Comparison of ENCODE assay signal across 10 cellular contexts in the genomic region with DNA sequence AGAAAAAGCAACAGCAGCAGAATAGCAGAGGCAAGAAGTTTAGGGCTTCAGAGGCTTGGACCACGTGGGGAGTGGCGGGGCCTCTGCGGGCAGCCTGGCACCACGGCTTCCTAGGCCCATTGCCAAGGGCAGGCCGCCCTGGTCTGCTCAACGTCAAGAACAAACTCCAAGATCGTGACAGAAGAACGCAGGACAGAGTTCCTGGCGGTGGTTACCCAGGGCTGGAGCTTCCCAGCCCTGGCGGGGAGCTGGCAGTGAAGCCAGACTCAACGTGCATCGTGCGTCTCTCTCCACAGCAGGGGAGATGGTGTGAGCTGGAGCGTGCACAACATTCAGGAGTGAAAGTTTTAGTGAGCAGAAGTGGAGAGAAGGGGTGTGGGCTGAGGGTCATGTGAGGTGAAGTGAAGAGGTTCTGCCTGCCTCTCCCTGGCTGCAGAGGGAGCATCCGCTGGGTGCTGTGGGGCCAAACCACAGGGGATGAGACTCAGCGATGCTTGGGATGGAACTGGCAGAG. TPM values are rescaled to one million over a fixed set of nuclear protein-coding genes. Genes with fewer than 3 reads are reported as not detected.
DNase-seq lines count a peak whose midpoint lies in the region; ATAC-seq and TF ChIP-seq lines count a peak whose summit lies in the region.
"Had no signal": no experiment of that assay in that cellular context is flagged by ENCODE, and none has a peak within 500 bp of the region (broad histone marks: within the 10 kb centered on the region; RNA-seq: fewer than 3 reads in every experiment).

No MANE protein-coding gene starts in this region.

- H3K36me3 ChIP-seq in thoracic aorta (no peaks in the 10 kb centered on the region), WERI-Rb-1 (no peaks in the 10 kb centered on the region)

- no peaks in the 10 kb centered on the region for H3K36me3 Mint-ChIP-seq in MCF 10A (ENCODE audit: insufficient read depth, unreplicated experiment)
- H3K36me3 Mint-ChIP-seq in activated CD4-positive, alpha-beta T cell treated with anti-CD3 and anti-CD28 coated beads for 36 hours (ENCODE audit: low read depth), result no peaks in the 10 kb centered on the region
- H3K36me3 Mint-ChIP-seq: activated naive CD4-positive, alpha-beta T cell treated with anti-CD3 and anti-CD28 coated beads, Interleukin-2, amount 10 ng/mL, durations not matched to agents 7 days and 5 days had no signal

- H3K27ac ChIP-seq in thoracic aorta, result no peak overlapping the region
- no peak overlapping the region for H3K27ac ChIP-seq in WERI-Rb-1
- H3K27ac ChIP-seq: HL-60 had no signal

- CTCF ChIA-PET in MCF 10A (lab: Yijun Ruan, JAX), result no interaction called here
- CTCF ChIA-PET in activated CD4-positive, alpha-beta T cell treated with anti-CD3 and anti-CD28 coated beads for 36 hours (lab: Charles Lee), result no interaction called here

- peaks cover 4% of the 10 kb centered on the region for H3K4me1 Mint-ChIP-seq in MCF 10A (ENCODE audit: insufficient read depth, unreplicated experiment)
- no peaks in the 10 kb centered on the region for H3K4me1 Mint-ChIP-seq in activated CD4-positive, alpha-beta T cell treated with anti-CD3 and anti-CD28 coated beads for 36 hours

- intact Hi-C loops in left colon (cut with DNase I, micrococcal nuclease) (loop anchor here in 1 of 2 donors (10.0 kb wide), 1 partner anchor 278 kb away; no protein-coding TSS in a partner anchor), MCF 10A (cut with micrococcal nuclease) (no loop called here)
- intact Hi-C loops in activated CD4-positive, alpha-beta T cell treated with anti-CD3 and anti-CD28 coated beads for 36 hours (cut with DNase I, micrococcal nuclease), result no loop called here

- no peaks in the 10 kb centered on the region for H3K9me3 Mint-ChIP-seq in MCF 10A (ENCODE audit: unreplicated experiment)
- H3K9me3 Mint-ChIP-seq in activated CD4-positive, alpha-beta T cell treated with anti-CD3 and anti-CD28 coated beads for 36 hours (ENCODE audit: low read depth), result no peaks in the 10 kb centered on the region
- H3K9me3 Mint-ChIP-seq: activated naive CD4-positive, alpha-beta T cell treated with anti-CD3 and anti-CD28 coated beads, Interleukin-2, amount 10 ng/mL, durations not matched to agents 7 days and 5 days had no signal

- no peaks in the 10 kb centered on the region for H3K9me3 ChIP-seq in thoracic aorta
- no peaks in the 10 kb centered on the region for H3K9me3 ChIP-seq in WERI-Rb-1 (ENCODE audit: severe bottlenecking)

- in situ Hi-C loops in astrocyte of the cerebellum (cut with HindIII; ENCODE audit: low sequenced_read_pairs), result loop anchor here (25.0 kb wide), 1 partner anchor 120 kb away; a partner anchor contains a TSS

- TF ChIP-seq CTCF in astrocyte of the cerebellum (IDR thresholded peaks at IDR 0.05; ENCODE audit: low read depth, low read length, missing control alignments) (no peak), thoracic aorta (IDR thresholded peaks at IDR 0.05) (no peak), MCF 10A (IDR thresholded peaks at IDR 0.05; ENCODE audit: unreplicated experiment) (no peak), WERI-Rb-1 (IDR thresholded peaks at IDR 0.05; ENCODE audit: low read depth, low read length) (no peak)

- H3K27me3 ChIP-seq in thoracic aorta (replicated peaks; ENCODE audit: insufficient read depth), result no peaks in the 10 kb centered on the region
- no peaks in the 10 kb centered on the region for H3K27me3 ChIP-seq in WERI-Rb-1 (ENCODE audit: insufficient read depth, low read depth, severe bottlenecking)

- no peak overlapping the region for H3K4me3 ChIP-seq in astrocyte of the cerebellum (ENCODE audit: low read depth, low read length)
- H3K4me3 ChIP-seq in thoracic aorta, result peak overlapping the region; percentile 26
- H3K4me3 ChIP-seq in WERI-Rb-1 (ENCODE audit: low read depth, low read length), result no peak overlapping the region

- POLR2A ChIA-PET in MCF 10A (lab: Yijun Ruan, JAX), result no interaction called here
- POLR2A ChIA-PET in activated CD4-positive, alpha-beta T cell treated with anti-CD3 and anti-CD28 coated beads for 36 hours (lab: Charles Lee), result no interaction called here

- H3K27me3 Mint-ChIP-seq in MCF 10A (ENCODE audit: insufficient read depth, unreplicated experiment), result peaks cover 44% of the 10 kb centered on the region
- H3K27me3 Mint-ChIP-seq in activated CD4-positive, alpha-beta T cell treated with anti-CD3 and anti-CD28 coated beads for 36 hours, result no peaks in the 10 kb centered on the region
- H3K27me3 Mint-ChIP-seq: activated naive CD4-positive, alpha-beta T cell treated with anti-CD3 and anti-CD28 coated beads, Interleukin-2, amount 10 ng/mL, durations not matched to agents 7 days and 5 days had no signal

- no peak overlapping the region for H3K4me3 Mint-ChIP-seq in MCF 10A (ENCODE audit: unreplicated experiment)
- no peak overlapping the region for H3K4me3 Mint-ChIP-seq in activated CD4-positive, alpha-beta T cell treated with anti-CD3 and anti-CD28 coated beads for 36 hours
- H3K4me3 Mint-ChIP-seq: activated naive CD4-positive, alpha-beta T cell treated with anti-CD3 and anti-CD28 coated beads, Interleukin-2, amount 10 ng/mL, durations not matched to agents 7 days and 5 days had no signal

- BruUV-seq in MCF 10A (replicated peaks; lab: Mats Ljungman, UMichigan), result no TSS peak

- H3K27ac Mint-ChIP-seq in MCF 10A (ENCODE audit: low read depth, unreplicated experiment), result no peak overlapping the region
- no peak overlapping the region for H3K27ac Mint-ChIP-seq in activated CD4-positive, alpha-beta T cell treated with anti-CD3 and anti-CD28 coated beads for 36 hours
- H3K27ac Mint-ChIP-seq: activated naive CD4-positive, alpha-beta T cell treated with anti-CD3 and anti-CD28 coated beads, Interleukin-2, amount 10 ng/mL, durations not matched to agents 7 days and 5 days had no signal

- peaks cover 17 to 75% of the 10 kb centered on the region in 2 donors for H3K4me1 ChIP-seq in thoracic aorta (ENCODE audit: control insufficient read depth in 1 of 2, low read depth in 2 of 2)

- peak; percentile 61 for ATAC-seq in HG03103 (IDR thresholded peaks at IDR 0.05; ENCODE audit: low read depth, unreplicated experiment)
- ATAC-seq in left colon, result peak; percentile 51
- ATAC-seq in thoracic aorta (ENCODE audit: insufficient number of reproducible peaks, low FRiP score, low read depth), result no peak
- ATAC-seq in activated CD4-positive, alpha-beta T cell treated with anti-CD3 and anti-CD28 coated beads for 36 hours, result no peak
- ATAC-seq in HG02970 (IDR thresholded peaks at IDR 0.05; ENCODE audit: low FRiP score, unreplicated experiment), result no peak

- peak; percentile 81 for DNase-seq in astrocyte of the cerebellum (ENCODE audit: low read depth)
- DNase-seq in left colon, result peak; percentile 76 to 84
- no peak for DNase-seq in thoracic aorta (ENCODE audit: low spot score)
- no peak for DNase-seq in MCF 10A (ENCODE audit: unreplicated experiment)
- DNase-seq in activated CD4-positive, alpha-beta T cell treated with anti-CD3 and anti-CD28 coated beads for 36 hours, result no peak
- DNase-seq in WERI-Rb-1, result no peak
- DNase-seq: activated naive CD4-positive, alpha-beta T cell treated with anti-CD3 and anti-CD28 coated beads, Interleukin-2, amount 10 ng/mL, durations not matched to agents 7 days and 5 days had no signal

RNA-seq across cellular contexts. Expression of a gene that starts 13.9 kb away (rescaled TPM):
- total RNA-seq in left colon (1 to 10 TPM; 5.1 to 5.9 TPM), thoracic aorta (10 to 100 TPM in 1 of 2 donors, 1 to 10 TPM in 1; 8.7 to 12.3 TPM), MCF 10A (2022) (not detected in 2 replicates)
- 1 to 10 TPM; 5.5 to 7.2 TPM for total RNA-seq in activated CD4-positive, alpha-beta T cell treated with anti-CD3 and anti-CD28 coated beads for 36 hours

Comparison
In these comparisons a context has a peak if more than half of its experiments do, and no peak if none do; other contexts are left out.
1. ATAC-seq: peak in HG03103 (single experiment) and left colon (single experiment); none in thoracic aorta (single experiment), activated CD4-positive, alpha-beta T cell treated with anti-CD3 and anti-CD28 coated beads for 36 hours (single experiment) and HG02970 (single experiment).
2. DNase-seq: peak in astrocyte of the cerebellum (single experiment) and left colon (2 of 2); none in thoracic aorta (single experiment), MCF 10A (single experiment), activated CD4-positive, alpha-beta T cell treated with anti-CD3 and anti-CD28 coated beads for 36 hours (single experiment) and WERI-Rb-1 (single experiment).